In the genomic region with DNA sequence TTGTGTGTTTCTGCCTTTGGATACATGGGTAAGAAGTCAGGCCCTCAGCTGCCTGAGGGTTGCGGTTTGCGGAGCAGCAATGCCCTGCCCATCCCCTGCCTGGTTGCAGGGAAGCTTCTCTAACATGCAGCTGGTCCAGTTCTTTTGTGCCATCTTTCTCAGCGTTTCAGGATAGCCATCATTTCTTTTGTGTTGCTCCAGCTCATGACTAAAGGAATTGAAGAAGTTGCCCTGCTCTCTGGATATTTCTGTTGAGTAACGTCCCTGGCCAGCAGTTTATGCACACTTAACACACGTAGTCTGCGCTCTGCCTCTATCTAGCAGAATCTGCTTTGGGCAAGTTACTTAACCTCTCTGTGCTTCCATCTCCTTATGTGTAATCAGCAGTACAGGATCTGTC, we compare ENCODE assay signal across 23 cellular contexts.
"Had no signal": no experiment of that assay in that cellular context is flagged by ENCODE, and none has a peak within 500 bp of the region (broad histone marks: within the 10 kb centered on the region; RNA-seq: fewer than 3 reads in every experiment).

No MANE protein-coding gene starts in this region.

- H3K4me1 Mint-ChIP-seq: activated CD4-positive, alpha-beta memory T cell treated with anti-CD3 and anti-CD28 coated beads, Interleukin-2, amount 10 ng/mL, durations not matched to agents 7 days and 5 days; activated naive CD4-positive, alpha-beta T cell treated with anti-CD3 and anti-CD28 coated beads, Interleukin-2, amount 50 U/mL, for 24 hours; activated T-helper 17 cell treated with anti-CD3 and anti-CD28 coated beads, Interleukin-2, amount 50 U/mL, for 72 hours had no signal

- H3K27me3 Mint-ChIP-seq: activated CD4-positive, alpha-beta memory T cell treated with anti-CD3 and anti-CD28 coated beads, Interleukin-2, amount 10 ng/mL, durations not matched to agents 7 days and 5 days; activated naive CD4-positive, alpha-beta T cell treated with anti-CD3 and anti-CD28 coated beads, Interleukin-2, amount 50 U/mL, for 24 hours; activated T-cell treated with anti-CD3 and anti-CD28 coated beads, Interleukin-2, amount 50 U/mL, for 24 hours; activated T-helper 17 cell treated with anti-CD3 and anti-CD28 coated beads, Interleukin-2, amount 50 U/mL, for 72 hours had no signal

- H3K9me3 ChIP-seq: Peyer's patch, SJCRH30, SK-N-SH had no signal

- H3K4me3 Mint-ChIP-seq: activated CD4-positive, alpha-beta memory T cell treated with anti-CD3 and anti-CD28 coated beads, Interleukin-2, amount 10 ng/mL, durations not matched to agents 7 days and 5 days; activated naive CD4-positive, alpha-beta T cell treated with anti-CD3 and anti-CD28 coated beads, Interleukin-2, amount 50 U/mL, for 24 hours; activated T-cell treated with anti-CD3 and anti-CD28 coated beads, Interleukin-2, amount 50 U/mL, for 24 hours; activated T-helper 17 cell treated with anti-CD3 and anti-CD28 coated beads, Interleukin-2, amount 50 U/mL, for 72 hours had no signal

- H3K4me1 ChIP-seq: Peyer's patch, SJCRH30 had no signal

- H3K4me3 ChIP-seq: K562, Peyer's patch, SJCRH30 had no signal

- H3K27ac ChIP-seq: Peyer's patch, RWPE1, SJCRH30, VCaP had no signal

- H3K9ac ChIP-seq: SK-N-SH had no signal

- H3K27ac Mint-ChIP-seq: activated CD4-positive, alpha-beta memory T cell treated with anti-CD3 and anti-CD28 coated beads, Interleukin-2, amount 10 ng/mL, durations not matched to agents 7 days and 5 days; activated naive CD4-positive, alpha-beta T cell treated with anti-CD3 and anti-CD28 coated beads, Interleukin-2, amount 50 U/mL, for 24 hours; activated T-cell treated with anti-CD3 and anti-CD28 coated beads, Interleukin-2, amount 50 U/mL, for 24 hours had no signal

- H3K9me3 Mint-ChIP-seq: activated CD4-positive, alpha-beta memory T cell treated with anti-CD3 and anti-CD28 coated beads, Interleukin-2, amount 10 ng/mL, durations not matched to agents 7 days and 5 days; activated naive CD4-positive, alpha-beta T cell treated with anti-CD3 and anti-CD28 coated beads, Interleukin-2, amount 50 U/mL, for 24 hours; activated T-cell treated with anti-CD3 and anti-CD28 coated beads, Interleukin-2, amount 50 U/mL, for 24 hours; activated T-helper 17 cell treated with anti-CD3 and anti-CD28 coated beads, Interleukin-2, amount 50 U/mL, for 72 hours had no signal

- ATAC-seq: activated T-helper 17 cell treated with anti-CD3 and anti-CD28 coated beads, Interleukin-2, amount 50 U/mL, for 72 hours; K562 had no signal

- DNase-seq: activated CD4-positive, alpha-beta memory T cell treated with anti-CD3 and anti-CD28 coated beads, Interleukin-2, amount 10 ng/mL, durations not matched to agents 7 days and 5 days; activated CD4-positive, alpha-beta T cell treated with anti-CD3 and anti-CD28 coated beads, Interleukin-2, amount 50 U/mL, for 1 hour; activated CD4-positive, CD25-positive, alpha-beta regulatory T cell; activated gamma-delta T cell; activated T-cell treated with anti-CD3 and anti-CD28 coated beads, Interleukin-2, amount 50 U/mL, for 24 hours; Karpas-422; MM.1S; NCI-H1105; NCI-H1436; NCI-H1694 treated with DMSO at 0.1 percent for 48 hours; NCI-H2029 treated with DMSO at 0.1 percent for 48 hours; NCI-H510A treated with DMSO at 0.1 percent for 48 hours; NCI-H69; Peyer's patch; Right ventricle myocardium superior; SJCRH30; SK-N-SH; T-helper 1 cell had no signal

- H3K27me3 ChIP-seq: Peyer's patch, SJCRH30 had no signal

- H3K9me2 ChIP-seq: SK-N-SH had no signal

- H3K4me2 ChIP-seq: SK-N-SH had no signal
